Comparison of ENCODE assay signal across 14 cellular contexts in the genomic region with DNA sequence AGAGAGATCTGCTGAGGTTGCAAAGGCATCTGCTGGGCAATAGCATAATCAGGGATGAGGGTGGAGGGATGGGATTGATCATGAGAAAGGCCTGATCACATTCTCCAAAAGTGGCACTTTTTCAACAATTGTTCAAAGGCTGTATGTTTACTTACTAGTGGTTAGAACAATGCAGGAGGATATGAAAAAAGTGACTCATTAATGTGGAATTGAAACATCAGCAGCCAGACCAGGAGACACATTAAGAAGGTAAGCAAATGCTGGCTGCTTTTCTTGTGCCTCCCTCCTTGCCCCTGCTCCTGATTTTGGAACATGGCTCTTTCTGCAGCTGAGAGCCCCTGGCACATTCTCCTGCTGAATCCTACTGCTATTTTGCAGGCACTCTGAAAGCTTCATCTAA.
"Had no signal": no experiment of that assay in that cellular context is flagged by ENCODE, and none has a peak within 500 bp of the region (broad histone marks: within the 10 kb centered on the region; RNA-seq: fewer than 3 reads in every experiment).

No MANE protein-coding gene starts in this region.

- H3K27me3 ChIP-seq: ascending aorta, left lung had no signal

- ATAC-seq: gastroesophageal sphincter; heart right ventricle; left lung; mucosa of descending colon; naive thymus-derived CD4-positive, alpha-beta T cell; stimulated activated naive CD8-positive, alpha-beta T cell treated with anti-CD3 and anti-CD28 coated beads, Interleukin-15, amount 100 ng/mL, for 72 hours had no signal

- H3K79me2 ChIP-seq: parathyroid adenoma had no signal

- H3K27ac ChIP-seq: ascending aorta, gastroesophageal sphincter, heart right ventricle, left lung, parathyroid adenoma had no signal

- H3K9me3 ChIP-seq: ascending aorta, mucosa of descending colon had no signal

- H3K4me1 ChIP-seq: ascending aorta, heart right ventricle, left lung, parathyroid adenoma had no signal

- H3K4me3 ChIP-seq: ascending aorta, gastroesophageal sphincter, heart right ventricle, left lung, mucosa of descending colon had no signal

- H3K4me3 Mint-ChIP-seq: activated CD4-positive, alpha-beta T cell treated with anti-CD3 and anti-CD28 coated beads, Interleukin-2, amount 10 ng/mL, durations not matched to agents 7 days and 5 days; activated T-helper 1 cell treated with anti-CD3 and anti-CD28 coated beads, Interleukin-12 subunit alpha, Interleukin-12 subunit beta, Interleukin-2, Interleukin-4 antibody, amounts not matched to agents 30 ng/mL and 10 ng/mL and 1 ng/mL, durations not matched to agents 14 hours and 24 hours and 36 hours; naive thymus-derived CD4-positive, alpha-beta T cell; stimulated activated naive CD8-positive, alpha-beta T cell treated with anti-CD3 and anti-CD28 coated beads, Interleukin-15, amount 100 ng/mL, for 72 hours; T-helper 2 cell treated with Interferon-gamma antibody and Interleukin-4, amounts not matched to agents 5 μg/mL and 100 μg/mL, for 36 hours; type B pancreatic cell had no signal

- H3K27ac Mint-ChIP-seq: activated CD4-positive, alpha-beta T cell treated with anti-CD3 and anti-CD28 coated beads, Interleukin-2, amount 10 ng/mL, durations not matched to agents 7 days and 5 days; activated T-helper 1 cell treated with anti-CD3 and anti-CD28 coated beads, Interleukin-12 subunit alpha, Interleukin-12 subunit beta, Interleukin-2, Interleukin-4 antibody, amounts not matched to agents 30 ng/mL and 10 ng/mL and 1 ng/mL, durations not matched to agents 14 hours and 24 hours and 36 hours; stimulated activated naive CD8-positive, alpha-beta T cell treated with anti-CD3 and anti-CD28 coated beads, Interleukin-15, amount 100 ng/mL, for 72 hours; T-helper 2 cell treated with Interferon-gamma antibody and Interleukin-4, amounts not matched to agents 5 μg/mL and 100 μg/mL, for 36 hours; type B pancreatic cell had no signal

- H3K36me3 ChIP-seq: ascending aorta, gastroesophageal sphincter, heart right ventricle, left lung had no signal

- H3K4me1 Mint-ChIP-seq: activated CD4-positive, alpha-beta T cell treated with anti-CD3 and anti-CD28 coated beads, Interleukin-2, amount 10 ng/mL, durations not matched to agents 7 days and 5 days; naive thymus-derived CD4-positive, alpha-beta T cell; stimulated activated naive CD8-positive, alpha-beta T cell treated with anti-CD3 and anti-CD28 coated beads, Interleukin-15, amount 100 ng/mL, for 72 hours had no signal

- H2AFZ ChIP-seq: parathyroid adenoma had no signal

- H3K9me3 Mint-ChIP-seq: activated CD4-positive, alpha-beta T cell treated with anti-CD3 and anti-CD28 coated beads, Interleukin-2, amount 10 ng/mL, durations not matched to agents 7 days and 5 days; activated T-helper 1 cell treated with anti-CD3 and anti-CD28 coated beads, Interleukin-12 subunit alpha, Interleukin-12 subunit beta, Interleukin-2, Interleukin-4 antibody, amounts not matched to agents 30 ng/mL and 10 ng/mL and 1 ng/mL, durations not matched to agents 14 hours and 24 hours and 36 hours; T-helper 2 cell treated with Interferon-gamma antibody and Interleukin-4, amounts not matched to agents 5 μg/mL and 100 μg/mL, for 36 hours had no signal

- H3K36me3 Mint-ChIP-seq: naive thymus-derived CD4-positive, alpha-beta T cell; type B pancreatic cell had no signal

- DNase-seq: activated CD4-positive, alpha-beta T cell treated with anti-CD3 and anti-CD28 coated beads, Interleukin-2, amount 10 ng/mL, durations not matched to agents 7 days and 5 days; activated naive CD4-positive, alpha-beta T cell; heart right ventricle; left lung; mucosa of descending colon; naive thymus-derived CD4-positive, alpha-beta T cell; stimulated activated CD4-positive, alpha-beta T cell treated with anti-CD3 and anti-CD28 coated beads, Interleukin-1b, Interleukin-23, amount 100 ng/mL, for 48 hours; stimulated activated naive CD8-positive, alpha-beta T cell treated with anti-CD3 and anti-CD28 coated beads, Interleukin-15, amount 100 ng/mL, for 72 hours had no signal

- H3K9ac ChIP-seq: parathyroid adenoma had no signal

- H3K27me3 Mint-ChIP-seq: activated CD4-positive, alpha-beta T cell treated with anti-CD3 and anti-CD28 coated beads, Interleukin-2, amount 10 ng/mL, durations not matched to agents 7 days and 5 days had no signal
